11 cellular contexts compared by ENCODE assay signal in the genomic region with DNA sequence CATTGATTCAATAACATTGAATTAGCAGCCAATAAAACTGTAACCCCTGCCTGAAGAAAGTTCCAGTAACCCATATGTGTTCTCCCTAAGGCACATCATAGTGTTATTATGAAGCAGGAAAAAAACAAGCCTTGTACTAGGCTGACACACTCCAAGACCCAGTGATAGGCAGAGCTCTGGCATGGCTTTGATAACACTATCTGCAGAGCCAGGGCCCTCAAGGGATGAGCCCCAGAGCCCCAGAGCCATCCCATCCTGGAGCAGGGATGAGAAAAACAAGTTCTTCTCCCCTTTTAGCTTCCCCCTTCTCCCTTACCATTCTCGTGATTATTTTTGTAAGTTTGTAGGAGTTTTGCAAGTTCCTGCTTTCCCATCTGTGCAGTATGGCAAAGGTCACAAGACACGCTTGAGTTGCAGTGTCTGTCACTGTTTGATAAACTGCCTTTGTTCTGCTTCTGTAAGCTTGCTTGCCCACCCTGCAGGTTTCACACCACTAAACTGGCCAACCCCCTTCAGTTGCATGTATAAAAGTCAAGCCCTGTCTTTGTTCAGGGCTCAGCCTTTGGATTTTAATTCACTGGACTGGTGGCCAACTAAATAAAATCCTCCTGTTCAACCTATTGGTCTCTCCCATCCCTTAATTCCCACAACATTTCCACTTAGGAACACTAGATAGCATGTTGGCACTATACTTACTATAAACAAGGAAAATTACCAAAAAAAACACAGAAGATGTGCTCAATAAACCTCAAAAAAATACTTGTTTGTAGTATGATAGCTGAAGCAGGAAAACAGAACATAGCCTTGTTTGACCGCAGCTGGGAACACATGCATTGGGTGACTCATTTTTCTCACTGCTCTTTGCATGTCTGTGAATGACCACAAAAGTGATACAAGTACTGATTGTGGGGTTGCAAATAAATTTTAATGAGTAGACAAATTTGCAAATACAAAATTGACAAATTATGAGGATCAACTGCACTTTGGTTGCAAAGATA. TPM values are rescaled to one million over a fixed set of nuclear protein-coding genes. Genes with fewer than 3 reads are reported as not detected.
A peak's percentile ranks its signal among the peaks of the same experiment; 100 is the strongest.
DNase-seq lines count a peak whose midpoint lies in the region; ATAC-seq and TF ChIP-seq lines count a peak whose summit lies in the region.
"Had no signal": no experiment of that assay in that cellular context is flagged by ENCODE, and none has a peak within 500 bp of the region (broad histone marks: within the 10 kb centered on the region; RNA-seq: fewer than 3 reads in every experiment).

No MANE protein-coding gene starts in this region.

- H3K4me1 Mint-ChIP-seq in endodermal cell = no peaks in the 10 kb centered on the region
- H3K4me1 Mint-ChIP-seq: CD4-positive, alpha-beta memory T cell had no signal

- H3K79me2 ChIP-seq in MM.1S (ENCODE audit: low read length) = no peaks in the 10 kb centered on the region

- no peaks in the 10 kb centered on the region for H3K9me2 ChIP-seq in MM.1S (replicated peaks; ENCODE audit: insufficient read depth, low read length)

- no peaks in the 10 kb centered on the region for H3K9me3 ChIP-seq in MM.1S (replicated peaks; ENCODE audit: insufficient read depth, low read length)
- peaks cover 26% of the 10 kb centered on the region for H3K9me3 ChIP-seq in endodermal cell (ENCODE audit: control insufficient read depth, low read length)
- no peaks in the 10 kb centered on the region for H3K9me3 ChIP-seq in gastrocnemius medialis

- ATAC-seq in GM21515 (IDR thresholded peaks at IDR 0.05; ENCODE audit: unreplicated experiment) (peak; percentile 59), gastrocnemius medialis (no peak)
- ATAC-seq: activated CD8-positive, alpha-beta memory T cell treated with anti-CD3 and anti-CD28 coated beads, Interleukin-2, amount 10 ng/mL, durations not matched to agents 7 days and 5 days; naive thymus-derived CD8-positive, alpha-beta T cell had no signal

- CTCF ChIA-PET in BJ (lab: Yijun Ruan, JAX) = interaction anchor here (0.6 to 1.2 kb wide), 2 partner anchors 24 to 593 kb away, joined by 3 to 4 read pairs; no protein-coding TSS in a partner anchor

- peak; percentile 20 for DNase-seq in BJ (ENCODE audit: low read depth)
- DNase-seq in MM.1S = peak; percentile 23
- DNase-seq in endodermal cell = no peak
- DNase-seq in AG20443 (ENCODE audit: low spot score) = no peak
- no peak for DNase-seq in stimulated activated CD4-positive, alpha-beta T cell treated with anti-CD3 and anti-CD28 coated beads, Interleukin-2, amount 100 ng/mL, for 24 hours
- DNase-seq in stimulated activated CD8-positive, alpha-beta memory T cell treated with anti-CD3 and anti-CD28 coated beads, Interleukin-4, amount 100 ng/mL, for 48 hours = no peak
- no peak for DNase-seq in gastrocnemius medialis
- DNase-seq: activated CD8-positive, alpha-beta memory T cell treated with anti-CD3 and anti-CD28 coated beads, Interleukin-2, amount 10 ng/mL, durations not matched to agents 7 days and 5 days; CD4-positive, alpha-beta memory T cell; naive thymus-derived CD8-positive, alpha-beta T cell had no signal

- H3K36me3 Mint-ChIP-seq in endodermal cell (ENCODE audit: low read depth) = no peaks in the 10 kb centered on the region
- H3K36me3 Mint-ChIP-seq: activated CD8-positive, alpha-beta memory T cell treated with anti-CD3 and anti-CD28 coated beads, Interleukin-2, amount 10 ng/mL, durations not matched to agents 7 days and 5 days; CD4-positive, alpha-beta memory T cell; naive thymus-derived CD8-positive, alpha-beta T cell had no signal

- H3F3A ChIP-seq in MM.1S (ENCODE audit: insufficient read depth, low read length) = no peaks in the 10 kb centered on the region

- 0 out of 2 replicates have a peak, but pooled peaks cover 1% of the 10 kb centered on the region for H3K27me3 ChIP-seq in BJ (ENCODE audit: control insufficient read depth, insufficient read depth, low read length)
- no peaks in the 10 kb centered on the region for H3K27me3 ChIP-seq in MM.1S (replicated peaks; ENCODE audit: insufficient read depth, low read length)
- no peaks in the 10 kb centered on the region for H3K27me3 ChIP-seq in endodermal cell (ENCODE audit: control insufficient read depth, insufficient read depth, low read length, poor library complexity, severe bottlenecking)
- H3K27me3 ChIP-seq in gastrocnemius medialis = peaks cover 0 to 2% (median 0%) of the 10 kb centered on the region in 3 donors

- H3K4me1 ChIP-seq in MM.1S (ENCODE audit: low read length) (peaks cover 9% of the 10 kb centered on the region; the same call in 1 of the 2 replicates), endodermal cell (ENCODE audit: control insufficient read depth, insufficient read depth, low read length) (no peaks in the 10 kb centered on the region), gastrocnemius medialis (no peaks in the 10 kb centered on the region)

- H3K4me3 ChIP-seq in BJ (ENCODE audit: low read depth, low read length) (no peak overlapping the region), MM.1S (ENCODE audit: low read length) (no peak overlapping the region), endodermal cell (ENCODE audit: low read length) (peak overlapping the region; percentile 27), gastrocnemius medialis (no peak overlapping the region)

- POLR2A ChIA-PET in BJ (lab: Charles Lee) = no interaction called here

- H3K27me3 Mint-ChIP-seq in endodermal cell (ENCODE audit: insufficient read depth) = no peaks in the 10 kb centered on the region
- H3K27me3 Mint-ChIP-seq: activated CD8-positive, alpha-beta memory T cell treated with anti-CD3 and anti-CD28 coated beads, Interleukin-2, amount 10 ng/mL, durations not matched to agents 7 days and 5 days; CD4-positive, alpha-beta memory T cell had no signal

- 86 to 100% methylated on average over 1 to 3 of the region's 3 CpGs for WGBS in endodermal cell (ENCODE audit: insufficient coverage in 1 of 2, insufficient read length in 1 of 2), 2 experiments

- no peak overlapping the region for H3K4me2 ChIP-seq in MM.1S (ENCODE audit: low read depth, low read length)

- H3K27ac Mint-ChIP-seq in endodermal cell = no peak overlapping the region
- H3K27ac Mint-ChIP-seq: activated CD8-positive, alpha-beta memory T cell treated with anti-CD3 and anti-CD28 coated beads, Interleukin-2, amount 10 ng/mL, durations not matched to agents 7 days and 5 days; CD4-positive, alpha-beta memory T cell had no signal

- no peak for TF ChIP-seq POLR2A in gastrocnemius medialis (IDR thresholded peaks at IDR 0.05)

- peaks cover 8% of the 10 kb centered on the region for H3K9me3 Mint-ChIP-seq in endodermal cell

- H3K4me3 Mint-ChIP-seq in endodermal cell = no peak overlapping the region
- H3K4me3 Mint-ChIP-seq: activated CD8-positive, alpha-beta memory T cell treated with anti-CD3 and anti-CD28 coated beads, Interleukin-2, amount 10 ng/mL, durations not matched to agents 7 days and 5 days; CD4-positive, alpha-beta memory T cell; naive thymus-derived CD8-positive, alpha-beta T cell had no signal

- H3K27ac ChIP-seq in MM.1S (ENCODE audit: low read length) (no peak overlapping the region), endodermal cell (ENCODE audit: low read depth, low read length) (no peak overlapping the region), gastrocnemius medialis (no peak overlapping the region)

- intact Hi-C loops in gastrocnemius medialis (cut with DNase I; ENCODE audit: low total_unique reads) = no loop called here

- TF ChIP-seq CTCF in BJ (IDR thresholded peaks at IDR 0.05; ENCODE audit: insufficient read depth, low read depth, low read length) = no peak
- TF ChIP-seq CTCF in MM.1S (IDR thresholded peaks at IDR 0.05; ENCODE audit: low read length) = no peak
- TF ChIP-seq CTCF in endodermal cell (conservative IDR thresholded peaks at IDR 0.05) = no peak
- no peak for TF ChIP-seq CTCF in gastrocnemius medialis (IDR thresholded peaks at IDR 0.05 in 4 of 5, conservative IDR thresholded peaks at IDR 0.05 in 1 of 5)

- in situ Hi-C loops in gastrocnemius medialis (cut with MboI; ENCODE audit: low sequenced_read_pairs in 4 of 4) = loop anchor here in 1 of 4 donors (25.0 kb wide), 1 partner anchor 328 kb away; no protein-coding TSS in a partner anchor

- H3K9ac ChIP-seq in MM.1S (ENCODE audit: low read length) (no peak overlapping the region), endodermal cell (ENCODE audit: extremely low read depth, low read length, poor library complexity, severe bottlenecking) (no peak overlapping the region)

- no peak overlapping the region for H2AFZ ChIP-seq in MM.1S (ENCODE audit: low read length)

- H3K36me3 ChIP-seq in BJ (ENCODE audit: control insufficient read depth, insufficient read depth, low read length) = no peaks in the 10 kb centered on the region
- H3K36me3 ChIP-seq in MM.1S (replicated peaks; ENCODE audit: insufficient read depth, low read length) = no peaks in the 10 kb centered on the region
- H3K36me3 ChIP-seq in endodermal cell (ENCODE audit: control insufficient read depth, insufficient read depth, low read length) = no peaks in the 10 kb centered on the region
- H3K36me3 ChIP-seq in gastrocnemius medialis = no peaks in the 10 kb centered on the region

- no peaks in the 10 kb centered on the region for H4K20me1 ChIP-seq in MM.1S (ENCODE audit: insufficient read depth, low read length)

RNA-seq across cellular contexts. Expression of a gene that starts 22.5 kb away (rescaled TPM):
- 0.53 and 1.2 TPM in 2 replicates for polyA plus RNA-seq in BJ (2011; rRNA removed)
- 3.4 and 3.7 TPM in 2 replicates for polyA minus RNA-seq in BJ (2011; rRNA and poly(A)+ RNA removed)
- total RNA-seq in endodermal cell (1 to 10 TPM; 3.7 to 5.3 TPM), gastrocnemius medialis (1 to 10 TPM; 2.9 to 8.6 (median 6.4) TPM)
- 1.6 TPM for polyA plus RNA-seq in endodermal cell (2013, experiment 1 of 2)
- polyA plus RNA-seq in endodermal cell (2013, experiment 2 of 2) = 1.6 TPM
- total RNA-seq: activated CD8-positive, alpha-beta memory T cell treated with anti-CD3 and anti-CD28 coated beads, Interleukin-2, amount 10 ng/mL, durations not matched to agents 7 days and 5 days; naive thymus-derived CD8-positive, alpha-beta T cell had no signal
- polyA plus RNA-seq: CD4-positive, alpha-beta memory T cell; naive thymus-derived CD8-positive, alpha-beta T cell had no signal

Comparison
In these comparisons a context has a peak if more than half of its experiments do, and no peak if none do; other contexts are left out.
1. DNase-seq: peak in BJ (single experiment) and MM.1S (single experiment); none in endodermal cell (single experiment), AG20443 (single experiment), stimulated activated CD4-positive, alpha-beta T cell treated with anti-CD3 and anti-CD28 coated beads, Interleukin-2, amount 100 ng/mL, for 24 hours (0 of 2), stimulated activated CD8-positive, alpha-beta memory T cell treated with anti-CD3 and anti-CD28 coated beads, Interleukin-4, amount 100 ng/mL, for 48 hours (single experiment) and gastrocnemius medialis (0 of 2).